In genomic region chr15:81544385-81544784, GRCh38 we compare ENCODE assay signal across 9 cellular contexts.
"Had no signal": no experiment of that assay in that cellular context is flagged by ENCODE, and none has a peak within 500 bp of the region (broad histone marks: within the 10 kb centered on the region; RNA-seq: fewer than 3 reads in every experiment).

No MANE protein-coding gene starts in this region.

- DNase-seq: GM23248, GOT3, H7, H9, HCEC 1CT, HFFc6 had no signal

- H3K27ac Mint-ChIP-seq: GM23338, H9, HFFc6 had no signal

- H3K9ac ChIP-seq: GM23248 had no signal

- H3K4me3 ChIP-seq: GM23248, GM23338, HAP-1 had no signal

- H3K4me3 Mint-ChIP-seq: GM23338, H9, HFFc6 had no signal

- H3K9me3 ChIP-seq: HAP-1 had no signal

- H3K36me3 ChIP-seq: HAP-1 had no signal

- H2AFZ ChIP-seq: GM23248, GM23338 had no signal

- H3K9me3 Mint-ChIP-seq: GM23338, H9, HFFc6 had no signal

- ATAC-seq: GM23338, HCT116 had no signal

- H3K4me2 ChIP-seq: GM23338 had no signal

- H3K27ac ChIP-seq: GM23248 had no signal

- H3K4me1 ChIP-seq: HAP-1 had no signal
